8 cellular contexts compared by ENCODE assay signal in the genomic region with DNA sequence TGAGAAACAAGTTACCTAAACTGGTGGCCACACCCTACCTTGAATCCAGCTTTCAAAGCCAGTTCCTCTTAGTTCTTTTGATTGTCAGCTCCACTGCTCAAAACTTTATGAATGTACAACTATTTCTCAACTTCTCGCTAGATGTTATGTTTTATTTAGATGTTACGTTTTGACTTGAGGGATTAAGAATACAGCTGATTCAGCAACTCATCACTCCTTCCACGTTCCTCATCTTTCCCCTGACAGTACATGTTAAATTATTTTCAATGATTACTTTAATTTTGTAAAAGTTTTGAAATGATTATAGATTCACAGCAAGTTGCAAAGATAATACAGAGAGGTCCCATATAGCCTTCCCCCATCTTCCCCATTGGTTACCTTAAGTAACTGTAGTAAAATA.
"Had no signal": no experiment of that assay in that cellular context is flagged by ENCODE, and none has a peak within 500 bp of the region (broad histone marks: within the 10 kb centered on the region; RNA-seq: fewer than 3 reads in every experiment).

No MANE protein-coding gene starts in this region.

- H3K27ac ChIP-seq: HL-60, KMS-11 had no signal

- H3K9ac ChIP-seq: KMS-11 had no signal

- DNase-seq: Karpas-422, Kasumi-1, KBM-7, KG1 had no signal

- ATAC-seq: K562 had no signal

- H3K4me3 ChIP-seq: K562 had no signal

- FAIRE-seq: HTR-8/SVneo, K562 had no signal

- H3K4me2 ChIP-seq: KMS-11 had no signal
